In the genomic region with DNA sequence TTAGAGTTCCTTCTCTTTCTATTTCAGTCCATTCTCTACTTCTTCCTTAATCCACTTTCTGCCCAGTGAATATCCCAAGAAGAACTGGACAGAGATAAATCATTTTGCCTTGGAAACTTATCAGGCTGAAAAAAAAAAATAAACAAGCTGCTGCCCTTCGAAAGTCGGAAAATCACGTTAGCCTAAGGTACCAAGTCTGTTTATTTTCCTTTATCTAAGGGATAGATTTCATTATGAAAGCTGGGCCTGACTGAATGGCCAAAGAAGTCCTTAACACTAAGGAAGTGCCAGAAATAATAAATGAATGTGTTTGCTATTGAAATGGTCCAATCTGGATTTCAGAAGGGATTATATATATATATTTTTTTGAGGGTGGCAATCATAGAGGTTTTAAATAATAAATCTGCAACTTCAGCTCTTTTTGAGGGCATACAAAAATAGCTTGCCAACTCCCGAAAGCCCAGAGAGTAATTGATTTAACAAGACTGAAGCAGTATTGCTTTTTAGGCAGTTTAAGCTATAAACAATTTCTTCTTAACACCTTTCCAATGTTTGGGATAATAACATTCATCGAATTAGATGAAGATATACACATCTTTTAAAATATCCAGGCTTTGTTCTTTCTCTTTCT, we compare ENCODE assay signal across 21 cellular contexts.
"Had no signal": no experiment of that assay in that cellular context is flagged by ENCODE, and none has a peak within 500 bp of the region (broad histone marks: within the 10 kb centered on the region; RNA-seq: fewer than 3 reads in every experiment).

No MANE protein-coding gene starts in this region.

- H3K4me1 ChIP-seq: body of pancreas, breast epithelium had no signal

- ATAC-seq: activated CD8-positive, alpha-beta T cell treated with anti-CD3 and anti-CD28 coated beads, Interleukin-2, amount 10 ng/mL, durations not matched to agents 7 days and 5 days; activated naive CD4-positive, alpha-beta T cell treated with anti-CD3 and anti-CD28 coated beads, Interleukin-2, amount 50 U/mL, for 72 hours; body of pancreas; Panc1 had no signal

- H3K36me3 ChIP-seq: adrenal gland, breast epithelium, SJSA1 had no signal

- H3K27me3 ChIP-seq: body of pancreas, breast epithelium, SJSA1 had no signal

- FAIRE-seq: astrocyte, TTC549 had no signal

- H3K4me3 ChIP-seq: adrenal gland, body of pancreas, breast epithelium, SJSA1 had no signal

- H3K9me3 ChIP-seq: adrenal gland, body of pancreas, breast epithelium, SJSA1 had no signal

- DNase-seq: activated CD4-positive, alpha-beta T cell treated with anti-CD3 and anti-CD28 coated beads, Interleukin-2, amount 10 ng/mL, durations not matched to agents 7 days and 5 days; activated CD4-positive, alpha-beta T cell treated with anti-CD3 and anti-CD28 coated beads, Interleukin-2, amount 50 U/mL, for 48 hours; activated CD8-positive, alpha-beta T cell treated with anti-CD3 and anti-CD28 coated beads, Interleukin-2, amount 10 ng/mL, durations not matched to agents 7 days and 5 days; activated gamma-delta T cell; activated naive CD4-positive, alpha-beta T cell treated with Interleukin-2 at 50 U/mL for 16 hours; activated T-cell treated with anti-CD3 and anti-CD28 coated beads, Interleukin-2, amount 50 U/mL, for 24 hours; adrenal gland; body of pancreas; NCI-H1105; NCI-H1417 treated with DMSO at 0.1 percent for 48 hours; NCI-H1930; NCI-H345; NCI-H524 treated with DMSO at 0.1 percent for 48 hours; RPMI8226; SHP77 treated with DMSO at 0.1 percent for 48 hours had no signal

- H3K27ac ChIP-seq: adrenal gland, body of pancreas, breast epithelium, SJSA1 had no signal
